Comparison of ENCODE assay signal across 24 cellular contexts in the genomic region with DNA sequence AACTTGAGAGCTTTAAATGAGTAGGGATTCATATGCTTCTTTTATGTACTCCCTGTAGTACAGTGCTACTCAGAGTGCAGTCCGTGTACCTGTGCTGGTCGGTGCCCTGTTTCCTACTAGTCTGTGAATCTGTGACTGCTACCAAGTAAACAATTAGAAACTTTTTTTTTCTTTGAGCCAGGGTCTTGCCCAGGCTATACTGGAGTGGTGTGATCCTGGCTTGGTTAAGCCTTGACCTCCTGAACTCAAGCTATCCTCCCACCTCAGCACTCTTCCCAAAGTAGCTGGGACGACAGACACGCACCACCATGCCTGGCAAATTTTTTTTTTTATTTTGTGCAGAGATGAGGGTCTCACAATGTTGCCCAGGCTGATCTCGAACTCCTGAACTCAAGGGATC. TPM values are rescaled to one million over a fixed set of nuclear protein-coding genes. Genes with fewer than 3 reads are reported as not detected.
A peak's percentile ranks its signal among the peaks of the same experiment; 100 is the strongest.
DNase-seq lines count a peak whose midpoint lies in the region; ATAC-seq and TF ChIP-seq lines count a peak whose summit lies in the region.
"Had no signal": no experiment of that assay in that cellular context is flagged by ENCODE, and none has a peak within 500 bp of the region (broad histone marks: within the 10 kb centered on the region; RNA-seq: fewer than 3 reads in every experiment).

No MANE protein-coding gene starts in this region.

- H3K4me3 Mint-ChIP-seq in mesothelial cell of epicardium (no peak overlapping the region), nephron progenitor cell (no peak overlapping the region), H9 (no peak overlapping the region)
- H3K4me3 Mint-ChIP-seq: CD14-positive monocyte; CD4-positive, alpha-beta memory T cell; CD4-positive, CD25-positive, alpha-beta regulatory T cell; CD8-positive, alpha-beta memory T cell had no signal

- no peak overlapping the region for H3K14ac ChIP-seq in mesenchymal stem cell (ENCODE audit: low read length in 2 of 2)
- no peak overlapping the region for H3K14ac ChIP-seq in H9 (ENCODE audit: insufficient read depth, low read length)

- 74% methylated on average over 3 of the region's 5 CpGs for WGBS in mesenchymal stem cell
- no CpG with 5 or more reads among the region's 5 CpGs for WGBS in H9 (ENCODE audit: extremely low coverage, insufficient read length, low lambda C conversion rate)

- H3K4me1 ChIP-seq in mesenchymal stem cell (ENCODE audit: control insufficient read depth, insufficient read depth, low read depth, low read length) (no peaks in the 10 kb centered on the region), H9 (ENCODE audit: insufficient read depth, low read length) (peaks cover 4% of the 10 kb centered on the region; the same call in 1 of the 2 replicates)
- H3K4me1 ChIP-seq: BE2C, BLaER1 had no signal

- H3K18ac ChIP-seq in mesenchymal stem cell (ENCODE audit: low read depth in 1 of 2, low read length in 2 of 2): peak overlapping the region in 1 of 2 experiments; percentile 24
- H3K18ac ChIP-seq in H9 (ENCODE audit: insufficient read length, low read depth, low read length): no peak overlapping the region

- H2BK20ac ChIP-seq in H9 (ENCODE audit: low read depth, low read length, poor library complexity, severe bottlenecking): no peak overlapping the region

- H3K56ac ChIP-seq in H9 (ENCODE audit: insufficient read length, low read depth, low read length): no peak overlapping the region

- H4K91ac ChIP-seq in mesenchymal stem cell (ENCODE audit: low read length) (no peak overlapping the region), H9 (ENCODE audit: insufficient read length, low read depth, low read length) (no peak overlapping the region)

- no peak overlapping the region for H3T11ph ChIP-seq in H9 (ENCODE audit: low read length)

- H2BK5ac ChIP-seq in mesenchymal stem cell (ENCODE audit: low read depth, low read length, poor library complexity, severe bottlenecking): no peak overlapping the region
- no peak overlapping the region for H2BK5ac ChIP-seq in H9 (ENCODE audit: insufficient read length, low read length)

- peak overlapping the region; percentile 19 for H2BK120ac ChIP-seq in mesenchymal stem cell (ENCODE audit: low read depth, low read length)
- H2BK120ac ChIP-seq in H9 (ENCODE audit: low read depth, low read length, poor library complexity, severe bottlenecking): no peak overlapping the region

- no peak overlapping the region for H3K9ac ChIP-seq in mesenchymal stem cell (ENCODE audit: low read length)
- no peak overlapping the region for H3K9ac ChIP-seq in H9 (ENCODE audit: extremely low read depth, insufficient read length, low read length)
- H3K9ac ChIP-seq: BLaER1 had no signal

- no peak overlapping the region for H3K4me2 ChIP-seq in mesenchymal stem cell (ENCODE audit: low read length, poor library complexity, severe bottlenecking)
- no peak overlapping the region for H3K4me2 ChIP-seq in H9 (ENCODE audit: insufficient read depth, insufficient read length, low read length)
- H3K4me2 ChIP-seq: BLaER1 had no signal

- no peak for ATAC-seq in left ventricle myocardium superior
- ATAC-seq: GM12878 had no signal

- H3K9me3 Mint-ChIP-seq in mesothelial cell of epicardium (no peaks in the 10 kb centered on the region), nephron progenitor cell (no peaks in the 10 kb centered on the region), H9 (no peaks in the 10 kb centered on the region; a peak in 1 of 5 replicates)
- H3K9me3 Mint-ChIP-seq: CD14-positive monocyte; CD4-positive, CD25-positive, alpha-beta regulatory T cell; CD8-positive, alpha-beta memory T cell had no signal

- no peak overlapping the region for H3K4ac ChIP-seq in mesenchymal stem cell (ENCODE audit: low read depth in 1 of 2, low read length in 2 of 2)
- no peak overlapping the region for H3K4ac ChIP-seq in H9 (ENCODE audit: low read depth, low read length)

- no peak overlapping the region for H3K4me3 ChIP-seq in mesenchymal stem cell (ENCODE audit: insufficient read depth in 1 of 2, low read depth in 1 of 2, low read length in 2 of 2)
- H3K4me3 ChIP-seq: BLaER1, GM12878 had no signal

- H3K4me1 Mint-ChIP-seq in mesothelial cell of epicardium (peaks cover 74% of the 10 kb centered on the region), nephron progenitor cell (peaks cover 70% of the 10 kb centered on the region), H9 (peaks cover 27 to 28% of the 10 kb centered on the region in 2 experiments)
- H3K4me1 Mint-ChIP-seq: CD14-positive monocyte; CD4-positive, CD25-positive, alpha-beta regulatory T cell; CD8-positive, alpha-beta memory T cell had no signal

- H4K5ac ChIP-seq in H9 (ENCODE audit: insufficient read length, low read depth, low read length): no peak overlapping the region

- no peaks in the 10 kb centered on the region for H4K20me1 ChIP-seq in H9 (ENCODE audit: control insufficient read depth, insufficient read depth, insufficient read length)

- H3K27ac Mint-ChIP-seq in mesothelial cell of epicardium (peak overlapping the region; percentile 9), nephron progenitor cell (peak overlapping the region; percentile 85), H9 (no peak overlapping the region)
- H3K27ac Mint-ChIP-seq: CD14-positive monocyte; CD4-positive, alpha-beta memory T cell; CD4-positive, CD25-positive, alpha-beta regulatory T cell; CD8-positive, alpha-beta memory T cell had no signal

- no peaks in the 10 kb centered on the region for H3K79me2 ChIP-seq in H9 (ENCODE audit: insufficient read depth, low read length)

- H2AK5ac ChIP-seq in mesenchymal stem cell (ENCODE audit: low read length, severe bottlenecking) (no peak overlapping the region), H9 (ENCODE audit: insufficient read length, low read length) (no peak overlapping the region)

- H4K8ac ChIP-seq in mesenchymal stem cell (ENCODE audit: low read length) (no peak overlapping the region), H9 (replicated peaks; ENCODE audit: insufficient read length, low read depth, low read length) (no peak overlapping the region)

- no peaks in the 10 kb centered on the region for H3K23me2 ChIP-seq in H9 (ENCODE audit: insufficient read length, low read depth, low read length, poor library complexity, severe bottlenecking)

- H3K27ac ChIP-seq in mesenchymal stem cell (ENCODE audit: low read length, poor library complexity, severe bottlenecking) (no peak overlapping the region), H9 (ENCODE audit: insufficient read length, low read depth, low read length) (no peak overlapping the region)
- H3K27ac ChIP-seq: BLaER1 had no signal

- H2BK15ac ChIP-seq in mesenchymal stem cell (ENCODE audit: low read depth, poor library complexity, severe bottlenecking) (peak overlapping the region; percentile 28), H9 (ENCODE audit: low read depth, low read length) (no peak overlapping the region)

- intact Hi-C loops in left ventricle myocardium superior (cut with micrococcal nuclease): no loop called here

- H3K79me1 ChIP-seq in mesenchymal stem cell (replicated peaks; ENCODE audit: low read length, poor library complexity, severe bottlenecking) (no peaks in the 10 kb centered on the region), H9 (ENCODE audit: insufficient read depth, low read depth, low read length, poor library complexity, severe bottlenecking) (no peaks in the 10 kb centered on the region)

- H3K36me3 Mint-ChIP-seq in mesothelial cell of epicardium (no peaks in the 10 kb centered on the region), nephron progenitor cell (ENCODE audit: low read depth) (no peaks in the 10 kb centered on the region), H9 (ENCODE audit: insufficient read depth in 1 of 3, low read depth in 3 of 3) (no peaks in the 10 kb centered on the region)
- H3K36me3 Mint-ChIP-seq: CD14-positive monocyte; CD4-positive, alpha-beta memory T cell; CD4-positive, CD25-positive, alpha-beta regulatory T cell; CD8-positive, alpha-beta memory T cell had no signal

- H3K9me3 ChIP-seq in mesenchymal stem cell (ENCODE audit: control insufficient read depth, low read length): no peaks in the 10 kb centered on the region
- H3K9me3 ChIP-seq in H9 (ENCODE audit: control insufficient read depth, low read depth, low read length): no peaks in the 10 kb centered on the region
- H3K9me3 ChIP-seq: BE2C, BLaER1 had no signal

- H2BK12ac ChIP-seq in mesenchymal stem cell (ENCODE audit: low read length in 2 of 2) (no peak overlapping the region), H9 (ENCODE audit: insufficient read length, low read depth, low read length) (no peak overlapping the region)

- H3K23ac ChIP-seq in mesenchymal stem cell (ENCODE audit: low read length in 2 of 2): no peak overlapping the region
- no peak overlapping the region for H3K23ac ChIP-seq in H9 (ENCODE audit: insufficient read length, low read depth, low read length)

- no peaks in the 10 kb centered on the region for H3K27me3 Mint-ChIP-seq in mesothelial cell of epicardium (ENCODE audit: low read depth)
- peaks cover 3% of the 10 kb centered on the region for H3K27me3 Mint-ChIP-seq in nephron progenitor cell (ENCODE audit: low read depth, poor library complexity)
- peaks cover 6% of the 10 kb centered on the region for H3K27me3 Mint-ChIP-seq in H9 (ENCODE audit: low read depth)
- H3K27me3 Mint-ChIP-seq: CD4-positive, CD25-positive, alpha-beta regulatory T cell had no signal

- TF ChIP-seq CTCF in mesothelial cell of epicardium (IDR thresholded peaks at IDR 0.05; ENCODE audit: unreplicated experiment) (no peak), nephron progenitor cell (IDR thresholded peaks at IDR 0.05) (no peak), H9 (conservative IDR thresholded peaks at IDR 0.05) (no peak)

- no peaks in the 10 kb centered on the region for H3K36me3 ChIP-seq in mesenchymal stem cell (ENCODE audit: control insufficient read depth in 1 of 2, insufficient read depth in 2 of 2, low read depth in 1 of 2, low read length in 2 of 2)
- H3K36me3 ChIP-seq: BE2C, BLaER1 had no signal

- H2AFZ ChIP-seq in mesenchymal stem cell (ENCODE audit: low read depth, low read length) (no peak overlapping the region), H9 (ENCODE audit: low read length) (no peak overlapping the region)

- H3K27me3 ChIP-seq in mesenchymal stem cell (ENCODE audit: control insufficient read depth in 1 of 2, insufficient read depth in 1 of 2, low read length in 2 of 2) (peaks cover 0 to 14% of the 10 kb centered on the region in 2 experiments), H9 (ENCODE audit: insufficient read depth, low read length) (no peaks in the 10 kb centered on the region)
- H3K27me3 ChIP-seq: BE2C had no signal

- no peak for DNase-seq in mesenchymal stem cell
- DNase-seq in mesothelial cell of epicardium (ENCODE audit: low spot score in 2 of 2, unreplicated experiment in 2 of 2): no peak
- no peak for DNase-seq in nephron progenitor cell
- DNase-seq in H9: no peak
- DNase-seq in left ventricle myocardium superior: no peak
- DNase-seq: 8988T; ACHN; BE2C; C1 segment of cervical spinal cord; CD4-positive, alpha-beta memory T cell; CD4-positive, CD25-positive, alpha-beta regulatory T cell; CD8-positive, alpha-beta memory T cell; COR-L47; DMS 273 treated with DMSO at 0.1 percent for 48 hours; DMS153; DMS53; DMS79; DND-41; EL; GDM1 had no signal

RNA-seq across cellular contexts. Expression of gene GPC3, which starts 6.4 kb away (rescaled TPM):
- polyA plus RNA-seq in mesenchymal stem cell (2013, experiment 1 of 2): 7.5 TPM
- polyA plus RNA-seq in mesenchymal stem cell (2013, experiment 2 of 2): 7.3 TPM
- total RNA-seq in mesothelial cell of epicardium (837 to 864 TPM (median 859 TPM) in 3 replicates), H9 (2021) (106 and 108 TPM in 2 replicates), left ventricle myocardium superior (4.2 TPM)
- total RNA-seq: CD8-positive, alpha-beta memory T cell had no signal
- polyA plus RNA-seq: AG04450; CD14-positive monocyte; CD8-positive, alpha-beta memory T cell had no signal

Comparison
In these comparisons a context has a peak if more than half of its experiments do, and no peak if none do; other contexts are left out.
1. H3K27ac Mint-ChIP-seq: peak in mesothelial cell of epicardium (single experiment) and nephron progenitor cell (single experiment); none in H9 (0 of 3).
2. RNA of gene GPC3, which starts 6.4 kb away (total RNA-seq): 837 to 864 TPM in mesothelial cell of epicardium and 106 to 108 TPM in H9; 4.2 TPM in left ventricle myocardium superior (single experiment); every median in the first group is over 10 times any median in the second.